In the genomic region with DNA sequence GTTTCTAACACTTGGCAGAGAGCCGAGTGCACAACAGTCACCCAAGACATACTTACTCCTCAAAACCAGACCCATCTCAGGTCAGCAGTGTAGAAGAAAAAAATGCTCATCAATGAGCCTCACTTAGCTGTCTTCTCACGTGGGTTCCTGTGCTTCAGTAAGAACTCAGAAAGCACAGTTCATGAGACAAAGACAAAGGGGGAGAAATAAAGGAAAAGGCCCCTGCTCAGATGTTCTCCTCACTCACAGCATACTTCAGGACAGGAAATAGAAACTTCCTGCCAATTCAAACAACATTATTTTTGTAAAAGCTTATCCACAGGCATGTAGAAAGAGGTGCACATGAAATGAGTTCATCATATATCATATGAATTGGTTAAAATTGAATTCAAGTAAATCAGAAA, we compare ENCODE assay signal across 14 cellular contexts.
A peak's percentile ranks its signal among the peaks of the same experiment; 100 is the strongest.
DNase-seq lines count a peak whose midpoint lies in the region; ATAC-seq and TF ChIP-seq lines count a peak whose summit lies in the region.
"Had no signal": no experiment of that assay in that cellular context is flagged by ENCODE, and none has a peak within 500 bp of the region (broad histone marks: within the 10 kb centered on the region; RNA-seq: fewer than 3 reads in every experiment).

No MANE protein-coding gene starts in this region.

- H3K27ac ChIP-seq in skeletal muscle tissue (ENCODE audit: low read depth, low read length) = peak overlapping the region; percentile 17
- no peak overlapping the region for H3K27ac ChIP-seq in colonic mucosa
- H3K27ac ChIP-seq: left lung, skin epidermis had no signal

- POLR2A ChIA-PET in WTC11 (lab: Charles Lee) = no interaction called here

- H3K4me1 Mint-ChIP-seq in activated naive CD4-positive, alpha-beta T cell treated with anti-CD3 and anti-CD28 coated beads, Interleukin-2, amount 10 ng/mL, durations not matched to agents 7 days and 5 days = peaks cover 20% of the 10 kb centered on the region
- no peaks in the 10 kb centered on the region for H3K4me1 Mint-ChIP-seq in WTC11

- CTCF ChIA-PET in activated naive CD4-positive, alpha-beta T cell treated with anti-CD3 and anti-CD28 coated beads, Interleukin-2, amount 10 ng/mL, durations not matched to agents 7 days and 5 days (lab: Charles Lee) = interaction anchor here (1.0 kb wide), 1 partner anchor 435 kb away, joined by 3 read pairs; no protein-coding TSS in a partner anchor
- CTCF ChIA-PET in WTC11 (lab: Charles Lee) = no interaction called here

- H3K4me1 ChIP-seq in skeletal muscle tissue (ENCODE audit: control insufficient read depth in 3 of 3, insufficient read depth in 3 of 3, low read length in 3 of 3) = no peaks in the 10 kb centered on the region
- no peaks in the 10 kb centered on the region for H3K4me1 ChIP-seq in colonic mucosa
- H3K4me1 ChIP-seq: left lung had no signal

- TF ChIP-seq CTCF in fibroblast of the aortic adventitia (IDR thresholded peaks at IDR 0.05; ENCODE audit: insufficient read depth, low read length) (no peak), colonic mucosa (IDR thresholded peaks at IDR 0.05) (no peak), WTC11 (IDR thresholded peaks at IDR 0.05) (no peak)

- no peaks in the 10 kb centered on the region for H3K27me3 ChIP-seq in skeletal muscle tissue (ENCODE audit: control insufficient read depth in 3 of 3, insufficient read depth in 3 of 3, low read length in 3 of 3)
- H3K27me3 ChIP-seq in colonic mucosa = no peaks in the 10 kb centered on the region
- H3K27me3 ChIP-seq: left lung had no signal

- no peaks in the 10 kb centered on the region for H3K9me3 ChIP-seq in skeletal muscle tissue (ENCODE audit: control insufficient read depth in 3 of 3, low read length in 3 of 3)
- no peaks in the 10 kb centered on the region for H3K9me3 ChIP-seq in colonic mucosa

- DNase-seq in activated naive CD4-positive, alpha-beta T cell treated with anti-CD3 and anti-CD28 coated beads, Interleukin-2, amount 10 ng/mL, durations not matched to agents 7 days and 5 days = no peak
- no peak for DNase-seq in activated naive CD4-positive, alpha-beta T cell treated with anti-CD3 and anti-CD28 coated beads, Interleukin-2, amount 50 U/mL, for 16 hours
- DNase-seq in RPMI8226 (peak; percentile 16), fibroblast of the aortic adventitia (ENCODE audit: low read depth) (peak; percentile 2), nucleus accumbens (lab: John Stamatoyannopoulos, UW) (no peak), colonic mucosa (no peak), WTC11 (ENCODE audit: low spot score) (no peak)
- DNase-seq: activated T-cell treated with anti-CD3 and anti-CD28 coated beads, Interleukin-2, amount 50 U/mL, for 1 hour; GOT3; left lung; NCI-H1417 treated with DMSO at 0.1 percent for 48 hours; NCI-H345 had no signal

- no peak overlapping the region for H3K9ac ChIP-seq in skeletal muscle tissue (ENCODE audit: low read depth in 1 of 3, low read length in 3 of 3)
- no peak overlapping the region for H3K9ac ChIP-seq in colonic mucosa (ENCODE audit: low read depth in 2 of 2, low read length in 2 of 2)

- no peaks in the 10 kb centered on the region for H3K27me3 Mint-ChIP-seq in activated naive CD4-positive, alpha-beta T cell treated with anti-CD3 and anti-CD28 coated beads, Interleukin-2, amount 10 ng/mL, durations not matched to agents 7 days and 5 days
- H3K27me3 Mint-ChIP-seq in WTC11 (ENCODE audit: low read depth) = no peaks in the 10 kb centered on the region

- H3K36me3 Mint-ChIP-seq in activated naive CD4-positive, alpha-beta T cell treated with anti-CD3 and anti-CD28 coated beads, Interleukin-2, amount 10 ng/mL, durations not matched to agents 7 days and 5 days = no peaks in the 10 kb centered on the region
- peaks cover 10% of the 10 kb centered on the region for H3K36me3 Mint-ChIP-seq in WTC11

- H3K4me3 Mint-ChIP-seq in activated naive CD4-positive, alpha-beta T cell treated with anti-CD3 and anti-CD28 coated beads, Interleukin-2, amount 10 ng/mL, durations not matched to agents 7 days and 5 days = no peak overlapping the region
- no peak overlapping the region for H3K4me3 Mint-ChIP-seq in WTC11

- H3K36me3 ChIP-seq in skeletal muscle tissue (ENCODE audit: control insufficient read depth in 3 of 3, insufficient read depth in 3 of 3, low read length in 3 of 3) (no peaks in the 10 kb centered on the region), colonic mucosa (no peaks in the 10 kb centered on the region)
- H3K36me3 ChIP-seq: left lung had no signal

- intact Hi-C loops in colonic mucosa (cut with DNase I) = no loop called here

- peak overlapping the region; percentile 4 for H3K27ac Mint-ChIP-seq in activated naive CD4-positive, alpha-beta T cell treated with anti-CD3 and anti-CD28 coated beads, Interleukin-2, amount 10 ng/mL, durations not matched to agents 7 days and 5 days
- H3K27ac Mint-ChIP-seq in WTC11 = no peak overlapping the region

- ATAC-seq in WTC11 = no peak
- ATAC-seq: left lung had no signal

- H3K9me3 Mint-ChIP-seq in activated naive CD4-positive, alpha-beta T cell treated with anti-CD3 and anti-CD28 coated beads, Interleukin-2, amount 10 ng/mL, durations not matched to agents 7 days and 5 days = peaks cover 9% of the 10 kb centered on the region
- peaks cover 20% of the 10 kb centered on the region for H3K9me3 Mint-ChIP-seq in WTC11

- H3K4me3 ChIP-seq in fibroblast of the aortic adventitia (ENCODE audit: low read depth, low read length) (no peak overlapping the region), skeletal muscle tissue (ENCODE audit: low read length in 3 of 3) (no peak overlapping the region), colonic mucosa (no peak overlapping the region)
- H3K4me3 ChIP-seq: left lung, skin epidermis had no signal

TF ChIP-seq in WTC11, 78 proteins besides CTCF, POLR2A, EP300 and RAD21 (continues in another document):
- TF ChIP-seq, protein P1, sequence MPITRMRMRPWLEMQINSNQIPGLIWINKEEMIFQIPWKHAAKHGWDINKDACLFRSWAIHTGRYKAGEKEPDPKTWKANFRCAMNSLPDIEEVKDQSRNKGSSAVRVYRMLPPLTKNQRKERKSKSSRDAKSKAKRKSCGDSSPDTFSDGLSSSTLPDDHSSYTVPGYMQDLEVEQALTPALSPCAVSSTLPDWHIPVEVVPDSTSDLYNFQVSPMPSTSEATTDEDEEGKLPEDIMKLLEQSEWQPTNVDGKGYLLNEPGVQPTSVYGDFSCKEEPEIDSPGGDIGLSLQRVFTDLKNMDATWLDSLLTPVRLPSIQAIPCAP (CRISPR knock-in tag; IDR thresholded peaks at IDR 0.05) = no peak
- TF ChIP-seq TP53 (CRISPR knock-in tag; IDR thresholded peaks at IDR 0.05) = no peak
- TF ChIP-seq RELA (CRISPR knock-in tag; IDR thresholded peaks at IDR 0.05; ENCODE audit: borderline replicate concordance) = no peak
- TF ChIP-seq, protein P2, sequence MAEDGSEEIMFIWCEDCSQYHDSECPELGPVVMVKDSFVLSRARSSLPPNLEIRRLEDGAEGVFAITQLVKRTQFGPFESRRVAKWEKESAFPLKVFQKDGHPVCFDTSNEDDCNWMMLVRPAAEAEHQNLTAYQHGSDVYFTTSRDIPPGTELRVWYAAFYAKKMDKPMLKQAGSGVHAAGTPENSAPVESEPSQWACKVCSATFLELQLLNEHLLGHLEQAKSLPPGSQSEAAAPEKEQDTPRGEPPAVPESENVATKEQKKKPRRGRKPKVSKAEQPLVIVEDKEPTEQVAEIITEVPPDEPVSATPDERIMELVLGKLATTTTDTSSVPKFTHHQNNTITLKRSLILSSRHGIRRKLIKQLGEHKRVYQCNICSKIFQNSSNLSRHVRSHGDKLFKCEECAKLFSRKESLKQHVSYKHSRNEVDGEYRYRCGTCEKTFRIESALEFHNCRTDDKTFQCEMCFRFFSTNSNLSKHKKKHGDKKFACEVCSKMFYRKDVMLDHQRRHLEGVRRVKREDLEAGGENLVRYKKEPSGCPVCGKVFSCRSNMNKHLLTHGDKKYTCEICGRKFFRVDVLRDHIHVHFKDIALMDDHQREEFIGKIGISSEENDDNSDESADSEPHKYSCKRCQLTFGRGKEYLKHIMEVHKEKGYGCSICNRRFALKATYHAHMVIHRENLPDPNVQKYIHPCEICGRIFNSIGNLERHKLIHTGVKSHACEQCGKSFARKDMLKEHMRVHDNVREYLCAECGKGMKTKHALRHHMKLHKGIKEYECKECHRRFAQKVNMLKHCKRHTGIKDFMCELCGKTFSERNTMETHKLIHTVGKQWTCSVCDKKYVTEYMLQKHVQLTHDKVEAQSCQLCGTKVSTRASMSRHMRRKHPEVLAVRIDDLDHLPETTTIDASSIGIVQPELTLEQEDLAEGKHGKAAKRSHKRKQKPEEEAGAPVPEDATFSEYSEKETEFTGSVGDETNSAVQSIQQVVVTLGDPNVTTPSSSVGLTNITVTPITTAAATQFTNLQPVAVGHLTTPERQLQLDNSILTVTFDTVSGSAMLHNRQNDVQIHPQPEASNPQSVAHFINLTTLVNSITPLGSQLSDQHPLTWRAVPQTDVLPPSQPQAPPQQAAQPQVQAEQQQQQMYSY (CRISPR knock-in tag; IDR thresholded peaks at IDR 0.05) = no peak
- TF ChIP-seq, protein P3, sequence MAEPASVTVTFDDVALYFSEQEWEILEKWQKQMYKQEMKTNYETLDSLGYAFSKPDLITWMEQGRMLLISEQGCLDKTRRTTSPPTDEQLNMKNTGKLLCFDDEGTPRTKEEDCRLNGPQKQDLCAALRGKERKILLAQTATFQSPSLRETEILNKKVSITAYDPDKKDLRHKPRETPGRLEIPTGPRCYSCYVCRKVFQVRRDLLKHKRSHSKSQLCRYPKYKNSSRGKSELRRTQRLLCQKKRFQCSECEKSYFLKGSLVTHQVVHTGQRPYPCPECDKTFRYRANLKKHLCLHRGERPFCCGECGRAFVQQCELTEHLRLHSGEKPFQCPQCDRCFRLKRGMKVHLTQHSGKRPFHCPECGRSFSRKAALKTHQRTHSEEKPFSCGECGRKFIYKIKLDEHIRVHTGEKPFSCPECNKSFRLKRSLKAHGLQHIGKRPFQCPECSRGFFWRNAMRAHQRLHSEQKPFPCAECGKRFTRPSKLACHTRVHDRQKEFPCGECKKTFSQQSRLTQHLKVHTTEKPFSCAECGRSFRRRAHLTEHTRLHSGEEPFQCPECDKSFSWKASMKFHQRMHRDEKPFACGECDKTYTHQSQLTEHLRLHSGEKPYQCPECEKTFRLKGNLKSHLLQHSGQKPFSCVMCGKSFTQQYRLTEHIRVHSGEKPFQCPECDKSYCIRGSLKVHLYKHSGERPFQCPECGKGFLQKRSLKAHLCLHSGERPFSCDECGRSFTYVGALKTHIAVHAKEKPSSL (CRISPR knock-in tag; conservative IDR thresholded peaks at IDR 0.05) = no peak
- no peak for TF ChIP-seq MYBL2 (CRISPR knock-in tag; IDR thresholded peaks at IDR 0.05)
- TF ChIP-seq, protein P4, sequence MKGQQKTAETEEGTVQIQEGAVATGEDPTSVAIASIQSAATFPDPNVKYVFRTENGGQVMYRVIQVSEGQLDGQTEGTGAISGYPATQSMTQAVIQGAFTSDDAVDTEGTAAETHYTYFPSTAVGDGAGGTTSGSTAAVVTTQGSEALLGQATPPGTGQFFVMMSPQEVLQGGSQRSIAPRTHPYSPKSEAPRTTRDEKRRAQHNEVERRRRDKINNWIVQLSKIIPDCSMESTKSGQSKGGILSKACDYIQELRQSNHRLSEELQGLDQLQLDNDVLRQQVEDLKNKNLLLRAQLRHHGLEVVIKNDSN (CRISPR knock-in tag; IDR thresholded peaks at IDR 0.05) = no peak
- no peak for TF ChIP-seq EMX1 (CRISPR knock-in tag; IDR thresholded peaks at IDR 0.05)
- TF ChIP-seq GTF2I (CRISPR knock-in tag; conservative IDR thresholded peaks at IDR 0.05) = no peak
- TF ChIP-seq CREM (CRISPR knock-in tag; IDR thresholded peaks at IDR 0.05) = no peak

Comparison
In these comparisons a context has a peak if more than half of its experiments do, and no peak if none do; other contexts are left out.
1. DNase-seq: peak in RPMI8226 (single experiment) and fibroblast of the aortic adventitia (single experiment); none in activated naive CD4-positive, alpha-beta T cell treated with anti-CD3 and anti-CD28 coated beads, Interleukin-2, amount 10 ng/mL, durations not matched to agents 7 days and 5 days (single experiment), activated naive CD4-positive, alpha-beta T cell treated with anti-CD3 and anti-CD28 coated beads, Interleukin-2, amount 50 U/mL, for 16 hours (single experiment), nucleus accumbens (0 of 56), colonic mucosa (single experiment) and WTC11 (single experiment).